Comparison of ENCODE assay signal across 14 cellular contexts in genomic region chr6:157814883-157815282, GRCh38. TPM values are rescaled to one million over a fixed set of nuclear protein-coding genes. Genes with fewer than 3 reads are reported as not detected.
A peak's percentile ranks its signal among the peaks of the same experiment; 100 is the strongest.
DNase-seq lines count a peak whose midpoint lies in the region; ATAC-seq and TF ChIP-seq lines count a peak whose summit lies in the region.
"Had no signal": no experiment of that assay in that cellular context is flagged by ENCODE, and none has a peak within 500 bp of the region (broad histone marks: within the 10 kb centered on the region; RNA-seq: fewer than 3 reads in every experiment).

No MANE protein-coding gene starts in this region.

- CTCF ChIA-PET in HEK293T (lab: Yijun Ruan, JAX) = no interaction called here

- no peaks in the 10 kb centered on the region for H3K27me3 ChIP-seq in stomach
- H3K27me3 ChIP-seq: tibial nerve had no signal

- H3K9me3 ChIP-seq in stomach = no peaks in the 10 kb centered on the region
- H3K9me3 ChIP-seq: A549, tibial nerve had no signal

- no peak for TF ChIP-seq EP300 in stomach (IDR thresholded peaks at IDR 0.05)

- WGBS in stomach, 5 donors = 72 to 91% (median 85%) methylated on average over 4 of the region's 4 CpGs

- POLR2A ChIA-PET in HEK293T (lab: Yijun Ruan, JAX) = interaction anchor here (0.6 kb wide), 1 partner anchor 18 kb away, joined by 3 read pairs; no protein-coding TSS in a partner anchor

- no peak overlapping the region for H3K4me3 ChIP-seq in stomach
- H3K4me3 ChIP-seq: A549, tibial nerve had no signal

- TF ChIP-seq CTCF in stomach (IDR thresholded peaks at IDR 0.05) = no peak

- ATAC-seq in HG02852 (IDR thresholded peaks at IDR 0.05; ENCODE audit: unreplicated experiment) (peak; percentile 82), HG03378 (IDR thresholded peaks at IDR 0.05; ENCODE audit: unreplicated experiment) (no peak)
- ATAC-seq: A549 had no signal

- H3K36me3 ChIP-seq in stomach = no peaks in the 10 kb centered on the region
- H3K36me3 ChIP-seq: tibial nerve had no signal

- H3K36me3 Mint-ChIP-seq in activated CD4-positive, alpha-beta T cell treated with anti-CD3 and anti-CD28 coated beads, Interleukin-2, amount 10 ng/mL, durations not matched to agents 24 days and 14 days (ENCODE audit: low read depth) = no peaks in the 10 kb centered on the region
- no peaks in the 10 kb centered on the region for H3K36me3 Mint-ChIP-seq in activated naive CD8-positive, alpha-beta T cell

- peak; percentile 68 for DNase-seq in activated CD4-positive, alpha-beta T cell treated with anti-CD3 and anti-CD28 coated beads, Interleukin-2, amount 10 ng/mL, durations not matched to agents 24 days and 14 days
- DNase-seq in activated CD4-positive, alpha-beta T cell treated with anti-CD3 and anti-CD28 coated beads, Interleukin-2, amount 50 U/mL, for 4 hours = no peak
- DNase-seq in stomach (no peak), NCI-H69 (lab: John Stamatoyannopoulos, UW) (no peak), HEK293T (ENCODE audit: extremely low spot score) (no peak)
- DNase-seq: activated gamma-delta T cell treated with Interleukin-2 at 50 U/mL for 16 hours, small intestine, T-helper 2 cell had no signal

- H3K4me1 Mint-ChIP-seq in activated CD4-positive, alpha-beta T cell treated with anti-CD3 and anti-CD28 coated beads, Interleukin-2, amount 10 ng/mL, durations not matched to agents 24 days and 14 days = peaks cover 36% of the 10 kb centered on the region
- H3K4me1 Mint-ChIP-seq in activated naive CD8-positive, alpha-beta T cell (ENCODE audit: low read depth) = peaks cover 59% of the 10 kb centered on the region

- intact Hi-C loops in activated CD4-positive, alpha-beta T cell treated with anti-CD3 and anti-CD28 coated beads, Interleukin-2, amount 10 ng/mL, durations not matched to agents 24 days and 14 days (cut with micrococcal nuclease) = no loop called here
- intact Hi-C loops in stomach (cut with DNase I; ENCODE audit: low total_unique reads) = no loop called here

- H3K4me1 ChIP-seq in stomach = peaks cover 5 to 29% (median 8%) of the 10 kb centered on the region in 4 donors
- H3K4me1 ChIP-seq: A549 had no signal

- H3K9me3 Mint-ChIP-seq in activated CD4-positive, alpha-beta T cell treated with anti-CD3 and anti-CD28 coated beads, Interleukin-2, amount 10 ng/mL, durations not matched to agents 24 days and 14 days = peaks cover 5% of the 10 kb centered on the region
- H3K9me3 Mint-ChIP-seq in activated naive CD8-positive, alpha-beta T cell (ENCODE audit: low read depth) = peaks cover 5% of the 10 kb centered on the region

- peaks cover 43% of the 10 kb centered on the region for H3K27me3 Mint-ChIP-seq in activated CD4-positive, alpha-beta T cell treated with anti-CD3 and anti-CD28 coated beads, Interleukin-2, amount 10 ng/mL, durations not matched to agents 24 days and 14 days
- no peaks in the 10 kb centered on the region for H3K27me3 Mint-ChIP-seq in activated naive CD8-positive, alpha-beta T cell

- H3K4me3 Mint-ChIP-seq in activated CD4-positive, alpha-beta T cell treated with anti-CD3 and anti-CD28 coated beads, Interleukin-2, amount 10 ng/mL, durations not matched to agents 24 days and 14 days = peak overlapping the region; percentile 15
- peak overlapping the region; percentile 21 for H3K4me3 Mint-ChIP-seq in activated naive CD8-positive, alpha-beta T cell

- H3K27ac Mint-ChIP-seq in activated CD4-positive, alpha-beta T cell treated with anti-CD3 and anti-CD28 coated beads, Interleukin-2, amount 10 ng/mL, durations not matched to agents 24 days and 14 days = peak overlapping the region; percentile 8
- peak overlapping the region; percentile 75 for H3K27ac Mint-ChIP-seq in activated naive CD8-positive, alpha-beta T cell

- peak overlapping the region in 4 of 5 donors; percentile 5 to 75 (median 62) for H3K27ac ChIP-seq in stomach
- H3K27ac ChIP-seq: A549, epithelial cell of prostate had no signal

- no peak for TF ChIP-seq POLR2A in stomach (IDR thresholded peaks at IDR 0.05)

TF ChIP-seq in HEK293T, 16 proteins besides CTCF, POLR2A, EP300 and RAD21:
- TF ChIP-seq FOXK2 (IDR thresholded peaks at IDR 0.05) (no peak), FOXM1 (IDR thresholded peaks at IDR 0.05; ENCODE audit: borderline replicate concordance) (no peak), NFRKB (IDR thresholded peaks at IDR 0.05) (no peak), PKNOX1 (IDR thresholded peaks at IDR 0.05) (no peak), LEF1 (IDR thresholded peaks at IDR 0.05; ENCODE audit: borderline replicate concordance) (no peak), BHLHE40 (IDR thresholded peaks at IDR 0.05; ENCODE audit: borderline replicate concordance) (no peak)
TF ChIP-seq in HEK293T: peak in this region for 0.

RNA-seq across cellular contexts. Expression of gene SNX9, which starts 8.2 kb away (rescaled TPM):
- 33.7 and 34.0 TPM in 2 replicates for total RNA-seq in activated CD4-positive, alpha-beta T cell treated with anti-CD3 and anti-CD28 coated beads, Interleukin-2, amount 10 ng/mL, durations not matched to agents 24 days and 14 days
- total RNA-seq in stomach = 10 to 100 TPM; 22.9 to 55.3 (median 37.9) TPM
- polyA plus RNA-seq in stomach = 10 to 100 TPM; 21.4 to 58.7 (median 39.4) TPM
